In genomic region chr2:227493524-227493923, GRCh38 we compare ENCODE assay signal across 23 cellular contexts.
"Had no signal": no experiment of that assay in that cellular context is flagged by ENCODE, and none has a peak within 500 bp of the region (broad histone marks: within the 10 kb centered on the region; RNA-seq: fewer than 3 reads in every experiment).

No MANE protein-coding gene starts in this region.

- H3K9me3 ChIP-seq: sigmoid colon, transverse colon, uterus had no signal

- H3K27me3 Mint-ChIP-seq: activated naive CD4-positive, alpha-beta T cell treated with anti-CD3 and anti-CD28 coated beads, Interleukin-2, amount 50 U/mL, for 24 hours; brain; dendritic cell treated with granulocyte-macrophage colony-stimulating factor and Interleukin-4, amounts not matched to agents 40 ng/mL and 50 ng/mL, for 4 days; memory B cell; stimulated activated memory B cell treated with anti-CD40 and anti-IgM and Interleukin-4, amounts not matched to agents 10 μg/mL and 1 μg/mL and 100 μg/mL, for 72 hours had no signal

- DNase-seq: activated CD4-positive, alpha-beta T cell treated with anti-CD3 and anti-CD28 coated beads for 1 hour; activated CD4-positive, alpha-beta T cell treated with anti-CD3 and anti-CD28 coated beads, Interleukin-2, amount 50 U/mL, for 1 hour; activated CD8-positive, alpha-beta T cell treated with anti-CD3 and anti-CD28 coated beads, Interleukin-2, amount 10 ng/mL, durations not matched to agents 7 days and 5 days; activated gamma-delta T cell treated with Interleukin-2 at 50 U/mL for 16 hours; aorta; effector CD4-positive, alpha-beta T cell; foreskin keratinocyte; hippocampal formation; left ventricle myocardium superior; posterior cingulate gyrus; sigmoid colon; stimulated activated CD4-positive, alpha-beta T cell treated with anti-CD3 and anti-CD28 coated beads, Interleukin-15, amount 100 ng/mL, for 24 hours; transverse colon; uterus; WERI-Rb-1 had no signal

- H3K9me3 Mint-ChIP-seq: activated naive CD4-positive, alpha-beta T cell treated with anti-CD3 and anti-CD28 coated beads, Interleukin-2, amount 50 U/mL, for 24 hours; dendritic cell treated with granulocyte-macrophage colony-stimulating factor and Interleukin-4, amounts not matched to agents 40 ng/mL and 50 ng/mL, for 4 days; memory B cell; nephron; stimulated activated memory B cell treated with anti-CD40 and anti-IgM and Interleukin-4, amounts not matched to agents 10 μg/mL and 1 μg/mL and 100 μg/mL, for 72 hours had no signal

- H3K27ac Mint-ChIP-seq: activated CD8-positive, alpha-beta T cell treated with anti-CD3 and anti-CD28 coated beads, Interleukin-2, amount 10 ng/mL, durations not matched to agents 7 days and 5 days; activated naive CD4-positive, alpha-beta T cell treated with anti-CD3 and anti-CD28 coated beads, Interleukin-2, amount 50 U/mL, for 24 hours; brain; dendritic cell treated with granulocyte-macrophage colony-stimulating factor and Interleukin-4, amounts not matched to agents 40 ng/mL and 50 ng/mL, for 4 days; nephron; stimulated activated memory B cell treated with anti-CD40 and anti-IgM and Interleukin-4, amounts not matched to agents 10 μg/mL and 1 μg/mL and 100 μg/mL, for 72 hours had no signal

- H3K36me3 ChIP-seq: uterus had no signal

- H3K4me3 Mint-ChIP-seq: activated CD8-positive, alpha-beta T cell treated with anti-CD3 and anti-CD28 coated beads, Interleukin-2, amount 10 ng/mL, durations not matched to agents 7 days and 5 days; activated naive CD4-positive, alpha-beta T cell treated with anti-CD3 and anti-CD28 coated beads, Interleukin-2, amount 50 U/mL, for 24 hours; brain; dendritic cell treated with granulocyte-macrophage colony-stimulating factor and Interleukin-4, amounts not matched to agents 40 ng/mL and 50 ng/mL, for 4 days; memory B cell; nephron; stimulated activated memory B cell treated with anti-CD40 and anti-IgM and Interleukin-4, amounts not matched to agents 10 μg/mL and 1 μg/mL and 100 μg/mL, for 72 hours had no signal

- H3K27me3 ChIP-seq: foreskin keratinocyte, sigmoid colon, transverse colon, uterus had no signal

- H3K4me1 ChIP-seq: foreskin keratinocyte, uterus had no signal

- H3K27ac ChIP-seq: foreskin keratinocyte, sigmoid colon, transverse colon, uterus, WERI-Rb-1 had no signal

- H3K4me1 Mint-ChIP-seq: nephron had no signal

- FAIRE-seq: TTC549 had no signal

- H3K4me2 ChIP-seq: smooth muscle cell had no signal

- ATAC-seq: activated CD8-positive, alpha-beta T cell treated with anti-CD3 and anti-CD28 coated beads, Interleukin-2, amount 10 ng/mL, durations not matched to agents 7 days and 5 days; foreskin keratinocyte; left ventricle myocardium superior; stimulated activated memory B cell treated with anti-CD40 and anti-IgM and Interleukin-4, amounts not matched to agents 10 μg/mL and 1 μg/mL and 100 μg/mL, for 72 hours had no signal

- H3K4me3 ChIP-seq: sigmoid colon, smooth muscle cell, transverse colon, uterus had no signal
